ENCODE assay signal across 1 cellular context in the genomic region with DNA sequence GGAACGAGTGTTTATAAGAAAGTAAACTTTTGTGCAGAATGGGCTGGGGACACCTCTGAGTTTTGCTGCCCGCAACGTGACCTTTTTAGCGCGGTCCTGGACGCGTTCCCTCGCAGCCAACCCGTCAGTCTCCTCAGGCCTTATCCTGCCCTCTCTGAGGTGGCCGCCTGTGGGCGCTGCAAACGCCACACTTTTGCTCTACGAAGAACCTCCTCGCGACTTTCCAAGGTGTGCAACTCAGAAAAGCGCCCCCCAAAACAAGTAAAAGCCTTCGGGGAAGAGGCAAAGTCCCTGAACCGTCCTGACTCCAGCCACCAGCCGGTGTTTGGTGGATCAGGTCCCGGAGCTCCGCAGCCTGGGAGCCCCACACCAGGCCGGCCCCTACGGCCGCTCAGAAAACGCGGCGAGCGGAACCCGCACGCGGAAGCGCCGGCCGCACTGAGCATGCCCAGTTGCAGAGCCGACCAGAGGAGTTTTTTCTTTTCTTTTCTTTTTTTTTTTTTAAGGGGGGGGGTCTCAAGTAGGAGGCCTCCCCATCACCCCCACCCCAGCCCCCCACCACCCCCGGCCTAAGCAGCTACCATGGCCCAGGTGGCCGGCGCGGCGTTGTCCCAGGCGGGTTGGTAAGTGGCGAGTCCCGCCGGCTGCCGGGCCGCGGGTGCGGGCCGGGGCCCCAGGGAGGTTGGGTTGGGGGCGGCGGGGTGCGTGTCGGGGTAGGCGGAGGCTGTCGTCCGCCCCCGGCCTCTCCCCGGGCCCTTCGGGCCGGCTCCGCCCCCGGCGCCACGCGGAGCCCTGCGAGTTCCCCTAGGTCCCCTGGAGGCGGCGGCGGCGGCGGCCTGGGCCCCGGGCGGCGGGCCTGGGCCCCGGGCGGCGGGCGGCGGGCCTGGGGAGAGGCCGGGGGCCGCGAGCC.
TF ChIP-seq lines count a peak whose summit lies in the region.

Gene TDRD3, plus strand, starts transcription at position 438 of the 910 bp plus-strand sequence. Its CDS starts 145 bp downstream, at position 583.

TF ChIP-seq in GM12878, 131 proteins besides CTCF, POLR2A, EP300 and RAD21 (continued from another document and continues in another):
- TF ChIP-seq EGR1 (IDR thresholded peaks at IDR 0.05; ENCODE audit: borderline replicate concordance in 1 of 2, low read depth in 2 of 2, low read length in 2 of 2) (peak in 1 of 2 experiments; percentile 91; a peak in 2 of 3 replicates), BRCA1 (IDR thresholded peaks at IDR 0.05; ENCODE audit: low read depth, low read length) (no peak), MXI1 (IDR thresholded peaks at IDR 0.05; ENCODE audit: low read depth, low read length) (peak; percentile 14; the same call in 1 of the 2 replicates), SUZ12 (IDR thresholded peaks at IDR 0.05; ENCODE audit: unreplicated experiment) (no peak), NKRF (conservative IDR thresholded peaks at IDR 0.05) (peak; percentile 69), SREBF2 (IDR thresholded peaks at IDR 0.05; ENCODE audit: low read length) (no peak), REST (IDR thresholded peaks at IDR 0.05; ENCODE audit: low read depth, low read length) (no peak), SP1 (IDR thresholded peaks at IDR 0.05; ENCODE audit: low read depth, low read length) (peak; percentile 72), RUNX3 (IDR thresholded peaks at IDR 0.05; ENCODE audit: low read length) (peak; percentile 35; the same call in 1 of the 2 replicates), MLLT1 (IDR thresholded peaks at IDR 0.05) (peak; percentile 71), SPI1 (IDR thresholded peaks at IDR 0.05; ENCODE audit: borderline replicate concordance, insufficient read depth, low read depth, low read length) (0 out of 2 replicates have a peak, but pooled peaks have one; percentile 12), CHD4 (IDR thresholded peaks at IDR 0.05) (no peak), STAT3 (IDR thresholded peaks at IDR 0.05; ENCODE audit: low read depth, low read length) (no peak), GABPA (IDR thresholded peaks at IDR 0.05; ENCODE audit: low read depth) (no peak), SMAD1 (IDR thresholded peaks at IDR 0.05; ENCODE audit: low read depth, partially characterized antibody) (peak; percentile 27), RCOR1 (conservative IDR thresholded peaks at IDR 0.05; ENCODE audit: low read depth, low read length) (no peak), SIN3A (IDR thresholded peaks at IDR 0.05; ENCODE audit: low read depth, low read length) (no peak; the same call in 1 of the 2 replicates), SUPT20H (IDR thresholded peaks at IDR 0.05; ENCODE audit: borderline replicate concordance, control insufficient read depth, low read depth, low read length) (no peak), ZZZ3 (IDR thresholded peaks at IDR 0.05; ENCODE audit: control insufficient read depth, insufficient read length, low read depth) (no peak), FOS (IDR thresholded peaks at IDR 0.05; ENCODE audit: borderline replicate concordance, extremely low read depth, insufficient read length) (no peak), ZNF24 (IDR thresholded peaks at IDR 0.05) (0 out of 2 replicates have a peak, but pooled peaks have one; percentile 18), CHD1 (IDR thresholded peaks at IDR 0.05; ENCODE audit: low read depth, low read length) (no peak), SMARCA5 (IDR thresholded peaks at IDR 0.05) (peak; percentile 92), NR2F1 (conservative IDR thresholded peaks at IDR 0.05) (peak; percentile 76), LARP7 (IDR thresholded peaks at IDR 0.05) (no peak; the same call in 1 of the 2 replicates), CHD2 (IDR thresholded peaks at IDR 0.05; ENCODE audit: borderline replicate concordance, low read depth, low read length) (no peak), IRF3 (IDR thresholded peaks at IDR 0.05) (no peak), ZNF217 (IDR thresholded peaks at IDR 0.05) (0 out of 2 replicates have a peak, but pooled peaks have one; percentile 21), NFXL1 (IDR thresholded peaks at IDR 0.05; ENCODE audit: borderline replicate concordance) (no peak), MEF2B (IDR thresholded peaks at IDR 0.05; ENCODE audit: partially characterized antibody, poor library complexity, severe bottlenecking) (peak; percentile 38), PAX8 (IDR thresholded peaks at IDR 0.05) (no peak), CREB1 (IDR thresholded peaks at IDR 0.05; ENCODE audit: low read depth) (no peak; the same call in 1 of the 2 replicates), IKZF2 (IDR thresholded peaks at IDR 0.05) (peak; percentile 22 to 51; a peak in 3 of 4 replicates)
- TF ChIP-seq, protein P1, sequence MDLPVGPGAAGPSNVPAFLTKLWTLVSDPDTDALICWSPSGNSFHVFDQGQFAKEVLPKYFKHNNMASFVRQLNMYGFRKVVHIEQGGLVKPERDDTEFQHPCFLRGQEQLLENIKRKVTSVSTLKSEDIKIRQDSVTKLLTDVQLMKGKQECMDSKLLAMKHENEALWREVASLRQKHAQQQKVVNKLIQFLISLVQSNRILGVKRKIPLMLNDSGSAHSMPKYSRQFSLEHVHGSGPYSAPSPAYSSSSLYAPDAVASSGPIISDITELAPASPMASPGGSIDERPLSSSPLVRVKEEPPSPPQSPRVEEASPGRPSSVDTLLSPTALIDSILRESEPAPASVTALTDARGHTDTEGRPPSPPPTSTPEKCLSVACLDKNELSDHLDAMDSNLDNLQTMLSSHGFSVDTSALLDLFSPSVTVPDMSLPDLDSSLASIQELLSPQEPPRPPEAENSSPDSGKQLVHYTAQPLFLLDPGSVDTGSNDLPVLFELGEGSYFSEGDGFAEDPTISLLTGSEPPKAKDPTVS (IDR thresholded peaks at IDR 0.05; ENCODE audit: low read depth, low read length), result no peak
- TF ChIP-seq, protein P2, sequence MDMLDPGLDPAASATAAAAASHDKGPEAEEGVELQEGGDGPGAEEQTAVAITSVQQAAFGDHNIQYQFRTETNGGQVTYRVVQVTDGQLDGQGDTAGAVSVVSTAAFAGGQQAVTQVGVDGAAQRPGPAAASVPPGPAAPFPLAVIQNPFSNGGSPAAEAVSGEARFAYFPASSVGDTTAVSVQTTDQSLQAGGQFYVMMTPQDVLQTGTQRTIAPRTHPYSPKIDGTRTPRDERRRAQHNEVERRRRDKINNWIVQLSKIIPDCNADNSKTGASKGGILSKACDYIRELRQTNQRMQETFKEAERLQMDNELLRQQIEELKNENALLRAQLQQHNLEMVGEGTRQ (IDR thresholded peaks at IDR 0.05; ENCODE audit: borderline replicate concordance, low read depth, low read length), result no peak
- TF ChIP-seq, protein P3, sequence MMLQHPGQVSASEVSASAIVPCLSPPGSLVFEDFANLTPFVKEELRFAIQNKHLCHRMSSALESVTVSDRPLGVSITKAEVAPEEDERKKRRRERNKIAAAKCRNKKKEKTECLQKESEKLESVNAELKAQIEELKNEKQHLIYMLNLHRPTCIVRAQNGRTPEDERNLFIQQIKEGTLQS (IDR thresholded peaks at IDR 0.05; ENCODE audit: borderline replicate concordance, extremely low read depth, low read depth, low read length), result no peak
- TF ChIP-seq, protein P4, sequence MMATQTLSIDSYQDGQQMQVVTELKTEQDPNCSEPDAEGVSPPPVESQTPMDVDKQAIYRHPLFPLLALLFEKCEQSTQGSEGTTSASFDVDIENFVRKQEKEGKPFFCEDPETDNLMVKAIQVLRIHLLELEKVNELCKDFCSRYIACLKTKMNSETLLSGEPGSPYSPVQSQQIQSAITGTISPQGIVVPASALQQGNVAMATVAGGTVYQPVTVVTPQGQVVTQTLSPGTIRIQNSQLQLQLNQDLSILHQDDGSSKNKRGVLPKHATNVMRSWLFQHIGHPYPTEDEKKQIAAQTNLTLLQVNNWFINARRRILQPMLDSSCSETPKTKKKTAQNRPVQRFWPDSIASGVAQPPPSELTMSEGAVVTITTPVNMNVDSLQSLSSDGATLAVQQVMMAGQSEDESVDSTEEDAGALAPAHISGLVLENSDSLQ (IDR thresholded peaks at IDR 0.05), result peak; percentile 80
- TF ChIP-seq, protein P5, sequence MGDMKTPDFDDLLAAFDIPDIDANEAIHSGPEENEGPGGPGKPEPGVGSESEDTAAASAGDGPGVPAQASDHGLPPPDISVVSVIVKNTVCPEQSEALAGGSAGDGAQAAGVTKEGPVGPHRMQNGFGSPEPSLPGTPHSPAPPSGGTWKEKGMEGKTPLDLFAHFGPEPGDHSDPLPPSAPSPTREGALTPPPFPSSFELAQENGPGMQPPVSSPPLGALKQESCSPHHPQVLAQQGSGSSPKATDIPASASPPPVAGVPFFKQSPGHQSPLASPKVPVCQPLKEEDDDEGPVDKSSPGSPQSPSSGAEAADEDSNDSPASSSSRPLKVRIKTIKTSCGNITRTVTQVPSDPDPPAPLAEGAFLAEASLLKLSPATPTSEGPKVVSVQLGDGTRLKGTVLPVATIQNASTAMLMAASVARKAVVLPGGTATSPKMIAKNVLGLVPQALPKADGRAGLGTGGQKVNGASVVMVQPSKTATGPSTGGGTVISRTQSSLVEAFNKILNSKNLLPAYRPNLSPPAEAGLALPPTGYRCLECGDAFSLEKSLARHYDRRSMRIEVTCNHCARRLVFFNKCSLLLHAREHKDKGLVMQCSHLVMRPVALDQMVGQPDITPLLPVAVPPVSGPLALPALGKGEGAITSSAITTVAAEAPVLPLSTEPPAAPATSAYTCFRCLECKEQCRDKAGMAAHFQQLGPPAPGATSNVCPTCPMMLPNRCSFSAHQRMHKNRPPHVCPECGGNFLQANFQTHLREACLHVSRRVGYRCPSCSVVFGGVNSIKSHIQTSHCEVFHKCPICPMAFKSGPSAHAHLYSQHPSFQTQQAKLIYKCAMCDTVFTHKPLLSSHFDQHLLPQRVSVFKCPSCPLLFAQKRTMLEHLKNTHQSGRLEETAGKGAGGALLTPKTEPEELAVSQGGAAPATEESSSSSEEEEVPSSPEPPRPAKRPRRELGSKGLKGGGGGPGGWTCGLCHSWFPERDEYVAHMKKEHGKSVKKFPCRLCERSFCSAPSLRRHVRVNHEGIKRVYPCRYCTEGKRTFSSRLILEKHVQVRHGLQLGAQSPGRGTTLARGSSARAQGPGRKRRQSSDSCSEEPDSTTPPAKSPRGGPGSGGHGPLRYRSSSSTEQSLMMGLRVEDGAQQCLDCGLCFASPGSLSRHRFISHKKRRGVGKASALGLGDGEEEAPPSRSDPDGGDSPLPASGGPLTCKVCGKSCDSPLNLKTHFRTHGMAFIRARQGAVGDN (IDR thresholded peaks at IDR 0.05), result peak; percentile 42
- TF ChIP-seq, protein P6, sequence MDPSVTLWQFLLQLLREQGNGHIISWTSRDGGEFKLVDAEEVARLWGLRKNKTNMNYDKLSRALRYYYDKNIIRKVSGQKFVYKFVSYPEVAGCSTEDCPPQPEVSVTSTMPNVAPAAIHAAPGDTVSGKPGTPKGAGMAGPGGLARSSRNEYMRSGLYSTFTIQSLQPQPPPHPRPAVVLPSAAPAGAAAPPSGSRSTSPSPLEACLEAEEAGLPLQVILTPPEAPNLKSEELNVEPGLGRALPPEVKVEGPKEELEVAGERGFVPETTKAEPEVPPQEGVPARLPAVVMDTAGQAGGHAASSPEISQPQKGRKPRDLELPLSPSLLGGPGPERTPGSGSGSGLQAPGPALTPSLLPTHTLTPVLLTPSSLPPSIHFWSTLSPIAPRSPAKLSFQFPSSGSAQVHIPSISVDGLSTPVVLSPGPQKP (IDR thresholded peaks at IDR 0.05; ENCODE audit: low read depth, low read length), result no peak
